In genomic region chr20:36861625-36861874, GRCh38 we compare ENCODE assay signal across 9 cellular contexts. TPM values are rescaled to one million over a fixed set of nuclear protein-coding genes. Genes with fewer than 3 reads are reported as not detected.
DNase-seq lines count a peak whose midpoint lies in the region; ATAC-seq lines count a peak whose summit lies in the region.
"Had no signal": no experiment of that assay in that cellular context is flagged by ENCODE, and none has a peak within 500 bp of the region (broad histone marks: within the 10 kb centered on the region; RNA-seq: fewer than 3 reads in every experiment).

No MANE protein-coding gene starts in this region.

- in situ Hi-C loops in ACHN (cut with HindIII; ENCODE audit: low pct_ligation_motif_present, low pct_unique_long_range_greater_than_20kb, low sequenced_read_pairs), result no loop called here

- H3K4me3 Mint-ChIP-seq in stimulated activated naive CD8-positive, alpha-beta T cell treated with anti-CD3 and anti-CD28 coated beads, Interleukin-15, Interleukin-2, amounts not matched to agents 100 ng/mL and 50 ng/mL, for 24 hours, result peak overlapping the region; percentile 27
- H3K4me3 Mint-ChIP-seq in stimulated activated naive CD8-positive, alpha-beta T cell treated with anti-CD3 and anti-CD28 coated beads, Interleukin-15, amount 100 ng/mL, for 72 hours, result peak overlapping the region in 1 of 2 donors; percentile 36

- no peaks in the 10 kb centered on the region for H3K36me3 Mint-ChIP-seq in stimulated activated naive CD8-positive, alpha-beta T cell treated with anti-CD3 and anti-CD28 coated beads, Interleukin-15, Interleukin-2, amounts not matched to agents 100 ng/mL and 50 ng/mL, for 24 hours (ENCODE audit: low read depth)

- H3K4me1 ChIP-seq in mesodermal cell (ENCODE audit: control insufficient read depth, insufficient read depth, low read length, poor library complexity, severe bottlenecking), result peaks cover 42% of the 10 kb centered on the region

- H3K36me3 ChIP-seq in mesodermal cell (ENCODE audit: control insufficient read depth, insufficient read depth, low read length), result peaks cover 38% of the 10 kb centered on the region

- DNase-seq in stimulated activated naive CD8-positive, alpha-beta T cell treated with anti-CD3 and anti-CD28 coated beads, Interleukin-15, amount 100 ng/mL, for 72 hours, result no peak
- DNase-seq in cerebellar nuclear complex (lab: John Stamatoyannopoulos, UW) (peak; percentile 52 to 63), NCI-H82 treated with DMSO at 0.1 percent for 48 hours (lab: John Stamatoyannopoulos, UW; ENCODE audit: unreplicated experiment) (no peak), ACHN (no peak)
- DNase-seq: NCI-H1930 had no signal

- H3K9me3 ChIP-seq in mesodermal cell (ENCODE audit: control insufficient read depth, low read length), result no peaks in the 10 kb centered on the region

- H3K4me1 Mint-ChIP-seq in stimulated activated naive CD8-positive, alpha-beta T cell treated with anti-CD3 and anti-CD28 coated beads, Interleukin-15, Interleukin-2, amounts not matched to agents 100 ng/mL and 50 ng/mL, for 24 hours (ENCODE audit: low read depth), result peaks cover 26% of the 10 kb centered on the region
- peaks cover 24% of the 10 kb centered on the region for H3K4me1 Mint-ChIP-seq in stimulated activated naive CD8-positive, alpha-beta T cell treated with anti-CD3 and anti-CD28 coated beads, Interleukin-15, amount 100 ng/mL, for 72 hours

- no peak for ATAC-seq in stimulated activated naive CD8-positive, alpha-beta T cell treated with anti-CD3 and anti-CD28 coated beads, Interleukin-15, amount 100 ng/mL, for 72 hours
- no peak for ATAC-seq in HG03378 (IDR thresholded peaks at IDR 0.05; ENCODE audit: unreplicated experiment)
- no peak for ATAC-seq in HG02763 (IDR thresholded peaks at IDR 0.05; ENCODE audit: unreplicated experiment)

- H3K27ac ChIP-seq in mesodermal cell (ENCODE audit: low read depth, low read length, severe bottlenecking), result no peak overlapping the region

- H3K27ac Mint-ChIP-seq in stimulated activated naive CD8-positive, alpha-beta T cell treated with anti-CD3 and anti-CD28 coated beads, Interleukin-15, Interleukin-2, amounts not matched to agents 100 ng/mL and 50 ng/mL, for 24 hours, result no peak overlapping the region
- no peak overlapping the region for H3K27ac Mint-ChIP-seq in stimulated activated naive CD8-positive, alpha-beta T cell treated with anti-CD3 and anti-CD28 coated beads, Interleukin-15, amount 100 ng/mL, for 72 hours

- WGBS in mesodermal cell (ENCODE audit: insufficient coverage in 2 of 2), 2 experiments, result 65 to 72% methylated on average over 6 to 7 of the region's 7 CpGs

- H3K27me3 Mint-ChIP-seq in stimulated activated naive CD8-positive, alpha-beta T cell treated with anti-CD3 and anti-CD28 coated beads, Interleukin-15, Interleukin-2, amounts not matched to agents 100 ng/mL and 50 ng/mL, for 24 hours, result peaks cover 11% of the 10 kb centered on the region
- peaks cover 29% of the 10 kb centered on the region for H3K27me3 Mint-ChIP-seq in stimulated activated naive CD8-positive, alpha-beta T cell treated with anti-CD3 and anti-CD28 coated beads, Interleukin-15, amount 100 ng/mL, for 72 hours

- peak overlapping the region; percentile 69 for H3K4me3 ChIP-seq in mesodermal cell (ENCODE audit: extremely low read depth, insufficient read depth, low read length, poor library complexity, severe bottlenecking)

- H3K9me3 Mint-ChIP-seq in stimulated activated naive CD8-positive, alpha-beta T cell treated with anti-CD3 and anti-CD28 coated beads, Interleukin-15, Interleukin-2, amounts not matched to agents 100 ng/mL and 50 ng/mL, for 24 hours, result no peaks in the 10 kb centered on the region
- no peaks in the 10 kb centered on the region for H3K9me3 Mint-ChIP-seq in stimulated activated naive CD8-positive, alpha-beta T cell treated with anti-CD3 and anti-CD28 coated beads, Interleukin-15, amount 100 ng/mL, for 72 hours

RNA-seq across cellular contexts. Expression of gene TLDC2, which starts 14.4 kb away (rescaled TPM):
- not detected for polyA plus RNA-seq in mesodermal cell (2013, experiment 1 of 2)
- not detected for polyA plus RNA-seq in mesodermal cell (2013, experiment 2 of 2)

Comparison
In these comparisons a context has a peak if more than half of its experiments do, and no peak if none do; other contexts are left out.
1. DNase-seq: peak in cerebellar nuclear complex (2 of 2); none in stimulated activated naive CD8-positive, alpha-beta T cell treated with anti-CD3 and anti-CD28 coated beads, Interleukin-15, amount 100 ng/mL, for 72 hours (0 of 2), NCI-H82 treated with DMSO at 0.1 percent for 48 hours (single experiment) and ACHN (single experiment).